12 cellular contexts compared by ENCODE assay signal in the genomic region with DNA sequence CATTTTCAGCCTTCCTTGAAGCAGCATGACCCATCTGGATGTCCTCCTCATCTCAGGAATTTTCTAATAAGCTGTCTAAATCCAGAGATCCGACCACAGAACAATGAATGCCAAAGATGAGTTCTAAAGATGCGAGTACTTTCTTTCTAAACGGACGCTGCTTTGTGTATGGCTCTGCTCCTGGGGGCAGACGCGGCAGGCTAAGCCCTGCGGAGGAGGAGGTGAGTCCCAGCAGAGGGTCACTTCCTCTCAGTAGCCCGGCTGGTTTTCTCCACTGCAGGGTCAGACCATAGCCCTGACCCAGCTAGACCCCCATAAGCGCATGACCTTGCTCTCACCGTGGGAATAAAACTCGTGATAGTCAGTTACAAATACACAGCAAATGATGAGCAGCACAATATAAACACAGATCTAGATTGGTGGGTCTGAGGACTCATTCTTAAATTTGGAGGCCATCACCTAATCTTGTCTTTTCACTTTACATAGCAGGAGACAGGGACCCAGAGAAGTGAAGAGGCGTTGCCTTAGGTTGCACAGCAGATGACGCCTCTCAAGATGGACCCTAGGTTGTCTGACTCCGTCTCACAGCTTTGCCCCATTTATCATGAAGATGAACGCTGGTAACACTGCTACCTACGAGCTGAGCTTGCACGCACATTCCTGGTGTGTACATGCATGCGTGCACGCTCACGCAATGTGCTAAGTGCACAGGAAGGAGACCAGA. TPM values are rescaled to one million over a fixed set of nuclear protein-coding genes. Genes with fewer than 3 reads are reported as not detected.
DNase-seq lines count a peak whose midpoint lies in the region; ATAC-seq and TF ChIP-seq lines count a peak whose summit lies in the region.
"Had no signal": no experiment of that assay in that cellular context is flagged by ENCODE, and none has a peak within 500 bp of the region (broad histone marks: within the 10 kb centered on the region; RNA-seq: fewer than 3 reads in every experiment).

No MANE protein-coding gene starts in this region.

- H3K27me3 Mint-ChIP-seq in activated T-helper 2 cell treated with anti-CD3 and anti-CD28 coated beads, Interferon-gamma antibody, Interleukin-2, Interleukin-4, amounts not matched to agents 10 μg/mL and 5 μg/mL and 100 μg/mL, durations not matched to agents 14 hours and 24 hours and 36 hours (ENCODE audit: low read depth): no peaks in the 10 kb centered on the region

- TF ChIP-seq CTCF in SK-N-SH (IDR thresholded peaks at IDR 0.05) (no peak), hepatocyte (IDR thresholded peaks at IDR 0.05; ENCODE audit: poor library complexity) (no peak), stomach (IDR thresholded peaks at IDR 0.05) (no peak)

- peaks cover 24 to 48% of the 10 kb centered on the region in 2 experiments for H3K36me3 ChIP-seq in SK-N-SH (replicated peaks in 1 of 2; ENCODE audit: control insufficient read depth in 1 of 2, insufficient read depth in 2 of 2, low read length in 1 of 2)
- no peaks in the 10 kb centered on the region for H3K36me3 ChIP-seq in hepatocyte (replicated peaks; ENCODE audit: insufficient read depth, low read depth)
- H3K36me3 ChIP-seq in stomach: peaks cover 0 to 29% (median 17%) of the 10 kb centered on the region in 4 donors

- H3K79me2 ChIP-seq in SK-N-SH (ENCODE audit: insufficient read depth) (peaks cover 86% of the 10 kb centered on the region), hepatocyte (peaks cover 52% of the 10 kb centered on the region)

- H3K36me3 Mint-ChIP-seq in activated T-helper 2 cell treated with anti-CD3 and anti-CD28 coated beads, Interferon-gamma antibody, Interleukin-2, Interleukin-4, amounts not matched to agents 10 μg/mL and 5 μg/mL and 100 μg/mL, durations not matched to agents 14 hours and 24 hours and 36 hours (ENCODE audit: low read depth): peaks cover 54% of the 10 kb centered on the region

- no peaks in the 10 kb centered on the region for H3K9me3 Mint-ChIP-seq in activated T-helper 2 cell treated with anti-CD3 and anti-CD28 coated beads, Interferon-gamma antibody, Interleukin-2, Interleukin-4, amounts not matched to agents 10 μg/mL and 5 μg/mL and 100 μg/mL, durations not matched to agents 14 hours and 24 hours and 36 hours

- ATAC-seq in SK-N-SH treated with all-trans-retinoic acid at 6 μM for 48 hours: no peak
- ATAC-seq in HG02588 (IDR thresholded peaks at IDR 0.05; ENCODE audit: unreplicated experiment): no peak
- no peak for ATAC-seq in HG02798 (IDR thresholded peaks at IDR 0.05; ENCODE audit: poor library complexity, unreplicated experiment)

- peaks cover 47% of the 10 kb centered on the region for H3K4me1 Mint-ChIP-seq in activated T-helper 2 cell treated with anti-CD3 and anti-CD28 coated beads, Interferon-gamma antibody, Interleukin-2, Interleukin-4, amounts not matched to agents 10 μg/mL and 5 μg/mL and 100 μg/mL, durations not matched to agents 14 hours and 24 hours and 36 hours (ENCODE audit: low read depth)

- no peak for TF ChIP-seq POLR2A in stomach (IDR thresholded peaks at IDR 0.05)

- H3F3A ChIP-seq in SK-N-SH (replicated peaks; ENCODE audit: insufficient read depth): peaks cover 42% of the 10 kb centered on the region

- H3K4me1 ChIP-seq in SK-N-SH (ENCODE audit: control insufficient read depth in 1 of 2, insufficient read depth in 2 of 2, low read depth in 1 of 2, low read length in 1 of 2) (peaks cover 34 to 42% of the 10 kb centered on the region in 2 experiments), hepatocyte (ENCODE audit: insufficient read depth) (peaks cover 21% of the 10 kb centered on the region), stomach (peaks cover 33 to 83% (median 49%) of the 10 kb centered on the region in 4 donors)
- H3K4me1 ChIP-seq: HAP-1 had no signal

- CTCF ChIA-PET in SK-N-SH (lab: Yijun Ruan, JAX): interaction anchor here (1.3 kb wide), 1 partner anchor 110 kb away, joined by 3 read pairs; no protein-coding TSS in a partner anchor

- no peaks in the 10 kb centered on the region for H3K9me3 ChIP-seq in SK-N-SH
- no peaks in the 10 kb centered on the region for H3K9me3 ChIP-seq in hepatocyte (ENCODE audit: low read depth)
- H3K9me3 ChIP-seq in stomach: no peaks in the 10 kb centered on the region
- H3K9me3 ChIP-seq: HAP-1 had no signal

- no peak overlapping the region for H3K4me2 ChIP-seq in SK-N-SH
- H3K4me2 ChIP-seq in hepatocyte: no peak overlapping the region

- H3K4me3 ChIP-seq in SK-N-SH (ENCODE audit: low read depth in 2 of 2, low read length in 1 of 2): no peak overlapping the region
- H3K4me3 ChIP-seq in hepatocyte: no peak overlapping the region
- H3K4me3 ChIP-seq in stomach: no peak overlapping the region
- H3K4me3 ChIP-seq: HAP-1 had no signal

- H3K27me3 ChIP-seq in SK-N-SH (ENCODE audit: insufficient read depth) (no peaks in the 10 kb centered on the region), hepatocyte (no peaks in the 10 kb centered on the region), stomach (no peaks in the 10 kb centered on the region)

- TF ChIP-seq EP300 in SK-N-SH (IDR thresholded peaks at IDR 0.05; ENCODE audit: borderline replicate concordance in 1 of 2, low read depth in 1 of 2, low read length in 1 of 2) (0 out of 4 replicates have a peak, but pooled peaks of 1 of the 2 experiments have one; percentile 5), stomach (IDR thresholded peaks at IDR 0.05) (no peak)

- H2AFZ ChIP-seq in SK-N-SH (ENCODE audit: low read depth): no peak overlapping the region
- no peak overlapping the region for H2AFZ ChIP-seq in hepatocyte

- 82% methylated on average over 19 of the region's 20 CpGs for WGBS in SK-N-SH (ENCODE audit: low lambda C conversion rate)
- WGBS in hepatocyte (ENCODE audit: low lambda C conversion rate, missing lambda C conversion rate): 77% methylated on average over 20 of the region's 20 CpGs
- 69 to 78% (median 75%) methylated on average over 20 of the region's 20 CpGs for WGBS in stomach, 5 donors

- H3K27ac ChIP-seq in SK-N-SH (ENCODE audit: low read depth in 2 of 2, low read length in 1 of 2) (peak overlapping the region; percentile 50 to 100), hepatocyte (peak overlapping the region; percentile 85), stomach (peak overlapping the region; percentile 42 to 88 (median 85))
- H3K27ac ChIP-seq: 22Rv1 had no signal

- H3K9me2 ChIP-seq in SK-N-SH (no peaks in the 10 kb centered on the region), hepatocyte (replicated peaks; ENCODE audit: insufficient read depth) (no peaks in the 10 kb centered on the region)

- H3K4me3 Mint-ChIP-seq in activated T-helper 2 cell treated with anti-CD3 and anti-CD28 coated beads, Interferon-gamma antibody, Interleukin-2, Interleukin-4, amounts not matched to agents 10 μg/mL and 5 μg/mL and 100 μg/mL, durations not matched to agents 14 hours and 24 hours and 36 hours (ENCODE audit: low read depth): no peak overlapping the region
- H3K4me3 Mint-ChIP-seq: activated T-helper 1 cell treated with anti-CD3 and anti-CD28 coated beads, Interleukin-12 subunit alpha, Interleukin-12 subunit beta, Interleukin-2, Interleukin-4 antibody, amounts not matched to agents 30 ng/mL and 10 ng/mL and 1 ng/mL, durations not matched to agents 14 hours and 24 hours and 36 hours had no signal

- H4K20me1 ChIP-seq in SK-N-SH (ENCODE audit: insufficient read depth): no peaks in the 10 kb centered on the region
- no peaks in the 10 kb centered on the region for H4K20me1 ChIP-seq in hepatocyte (ENCODE audit: insufficient read depth, poor library complexity, severe bottlenecking)

- H3K27ac Mint-ChIP-seq in activated T-helper 2 cell treated with anti-CD3 and anti-CD28 coated beads, Interferon-gamma antibody, Interleukin-2, Interleukin-4, amounts not matched to agents 10 μg/mL and 5 μg/mL and 100 μg/mL, durations not matched to agents 14 hours and 24 hours and 36 hours: peak overlapping the region; percentile 71
- H3K27ac Mint-ChIP-seq: activated T-helper 1 cell treated with anti-CD3 and anti-CD28 coated beads, Interleukin-12 subunit alpha, Interleukin-12 subunit beta, Interleukin-2, Interleukin-4 antibody, amounts not matched to agents 30 ng/mL and 10 ng/mL and 1 ng/mL, durations not matched to agents 14 hours and 24 hours and 36 hours had no signal

- POLR2A ChIA-PET in SK-N-SH (lab: Yijun Ruan, JAX): no interaction called here

- no peak for TF ChIP-seq RAD21 in SK-N-SH (IDR thresholded peaks at IDR 0.05; ENCODE audit: low read length)

- intact Hi-C loops in activated T-helper 2 cell treated with anti-CD3 and anti-CD28 coated beads, Interferon-gamma antibody, Interleukin-2, Interleukin-4, amounts not matched to agents 10 μg/mL and 5 μg/mL and 100 μg/mL, durations not matched to agents 14 hours and 24 hours and 36 hours (cut with micrococcal nuclease): no loop called here
- intact Hi-C loops in stomach (cut with DNase I; ENCODE audit: low total_unique reads): no loop called here

- DNase-seq in SK-N-SH: no peak
- DNase-seq in activated T-helper 2 cell treated with anti-CD3 and anti-CD28 coated beads, Interferon-gamma antibody, Interleukin-2, Interleukin-4, amounts not matched to agents 10 μg/mL and 5 μg/mL and 100 μg/mL, durations not matched to agents 14 hours and 24 hours and 36 hours (ENCODE audit: low spot score): no peak
- no peak for DNase-seq in hepatocyte (ENCODE audit: low spot score)
- no peak for DNase-seq in stomach
- DNase-seq in RPMI8226: no peak
- DNase-seq: head of caudate nucleus had no signal

- H3K9ac ChIP-seq in SK-N-SH: peak overlapping the region; percentile 68; the same call in 1 of the 2 replicates

TF ChIP-seq in SK-N-SH, 30 proteins besides CTCF, POLR2A, EP300 and RAD21 (continues in another document):
- TF ChIP-seq FOXJ3 (CRISPR knock-in tag; IDR thresholded peaks at IDR 0.05): no peak

TF ChIP-seq in SK-N-SH treated with all-trans-retinoic acid at 6 μM for 48 hours, 23 proteins besides CTCF, POLR2A, EP300 and RAD21 (continues in another document):
- no peak for TF ChIP-seq ARNTL (CRISPR knock-in tag; IDR thresholded peaks at IDR 0.05; ENCODE audit: borderline replicate concordance, low read depth)

RNA-seq across cellular contexts. Expression of gene SSH1, which starts 16.6 kb away (rescaled TPM):
- polyA plus RNA-seq in SK-N-SH (2012; rRNA removed) (16.4 and 19.6 TPM in 2 replicates), hepatocyte (7.4 and 12.2 TPM in 2 replicates), stomach (1 to 10 TPM; 2.3 to 6.0 (median 3.2) TPM)
- polyA plus RNA-seq in SK-N-SH (2012; cell fraction: cytosol; rRNA removed): 12.2 and 14.1 TPM in 2 replicates
- polyA plus RNA-seq in SK-N-SH (2012; cell fraction: nucleus; rRNA removed): 27.9 and 35.1 TPM in 2 replicates
- total RNA-seq in activated T-helper 2 cell treated with anti-CD3 and anti-CD28 coated beads, Interferon-gamma antibody, Interleukin-2, Interleukin-4, amounts not matched to agents 10 μg/mL and 5 μg/mL and 100 μg/mL, durations not matched to agents 14 hours and 24 hours and 36 hours: 39.8 and 48.1 TPM in 2 replicates
- total RNA-seq in hepatocyte (8.2 and 8.9 TPM in 2 replicates), stomach (100 to 1,000 TPM in 1 of 5 donors, 10 to 100 TPM in 4; 10.1 to 172 (median 22.9) TPM)

RNA-seq across cellular contexts. Expression of gene DAO, which starts 39.1 kb away (rescaled TPM):
- not detected in 2 replicates for polyA plus RNA-seq in SK-N-SH (2012; rRNA removed)
- polyA plus RNA-seq in SK-N-SH (2012; cell fraction: cytosol; rRNA removed): not detected in 2 replicates
- polyA plus RNA-seq in SK-N-SH (2012; cell fraction: nucleus; rRNA removed): not detected in 2 replicates
- not detected in 2 replicates for total RNA-seq in activated T-helper 2 cell treated with anti-CD3 and anti-CD28 coated beads, Interferon-gamma antibody, Interleukin-2, Interleukin-4, amounts not matched to agents 10 μg/mL and 5 μg/mL and 100 μg/mL, durations not matched to agents 14 hours and 24 hours and 36 hours
- total RNA-seq in hepatocyte: 0.90 and 2.2 TPM in 2 replicates
- polyA plus RNA-seq in hepatocyte: 0.41 and 0.88 TPM in 2 replicates
- total RNA-seq in stomach: not detected
- not detected for polyA plus RNA-seq in stomach
- total RNA-seq: activated T-helper 1 cell treated with anti-CD3 and anti-CD28 coated beads, Interleukin-12 subunit alpha, Interleukin-12 subunit beta, Interleukin-2, Interleukin-4 antibody, amounts not matched to agents 30 ng/mL and 10 ng/mL and 1 ng/mL, durations not matched to agents 14 hours and 24 hours and 36 hours had no signal
